In genomic region chr19:56076413-56076998, GRCh38 we compare ENCODE assay signal across 8 cellular contexts. TPM values are rescaled to one million over a fixed set of nuclear protein-coding genes. Genes with fewer than 3 reads are reported as not detected.
DNase-seq lines count a peak whose midpoint lies in the region; ATAC-seq and TF ChIP-seq lines count a peak whose summit lies in the region.

No MANE protein-coding gene starts in this region.

- CTCF ChIA-PET in WTC11 (lab: Charles Lee) = interaction anchor here (0.6 to 3.8 kb wide), 21 partner anchors 9 to 1106 kb away, joined by 3 to 28 read pairs (median 5); partner anchors contain the start of gene ZNF444

- TF ChIP-seq CTCF in WTC11 (IDR thresholded peaks at IDR 0.05) (peak; percentile 55), epithelial cell of esophagus (IDR thresholded peaks at IDR 0.05; ENCODE audit: insufficient read depth, low read depth, low read length, missing control alignments) (peak; percentile 81), nephron (IDR thresholded peaks at IDR 0.05; ENCODE audit: unreplicated experiment in 3 of 3) (peak; percentile 71 to 76 (median 75))

- no peaks in the 10 kb centered on the region for H3K9me3 Mint-ChIP-seq in WTC11
- no peaks in the 10 kb centered on the region for H3K9me3 Mint-ChIP-seq in nephron

- H3K27me3 Mint-ChIP-seq in WTC11 (ENCODE audit: low read depth) = peaks cover 9% of the 10 kb centered on the region
- peaks cover 17% of the 10 kb centered on the region for H3K27me3 Mint-ChIP-seq in nephron (ENCODE audit: low read depth)

- no peaks in the 10 kb centered on the region for H3K36me3 Mint-ChIP-seq in WTC11
- no peaks in the 10 kb centered on the region for H3K36me3 Mint-ChIP-seq in nephron (ENCODE audit: low read depth)

- DNase-seq in 8988T (peak; percentile 49), G401 (ENCODE audit: low spot score) (peak; percentile 57), NCI-H1417 treated with DMSO at 0.1 percent for 48 hours (lab: John Stamatoyannopoulos, UW) (peak; percentile 5), WTC11 (ENCODE audit: low spot score) (peak; percentile 74), epithelial cell of esophagus (ENCODE audit: low read depth) (peak; percentile 57)

- H3K4me1 Mint-ChIP-seq in WTC11 (peaks cover 8% of the 10 kb centered on the region), nephron (peaks cover 9% of the 10 kb centered on the region)

- ATAC-seq in WTC11 = peak; percentile 66
- no peak for ATAC-seq in HG03521 (IDR thresholded peaks at IDR 0.05; ENCODE audit: unreplicated experiment)
- ATAC-seq in HG02981 (IDR thresholded peaks at IDR 0.05; ENCODE audit: unreplicated experiment) = no peak

- in situ Hi-C loops in G401 (cut with HindIII; ENCODE audit: low sequenced_read_pairs) = no loop called here

- POLR2A ChIA-PET in WTC11 (lab: Charles Lee) = interaction anchor here (0.5 kb wide), 1 partner anchor 76 kb away, joined by 3 read pairs; no protein-coding TSS in a partner anchor

- H3K4me3 Mint-ChIP-seq in WTC11 = no peak overlapping the region
- no peak overlapping the region for H3K4me3 Mint-ChIP-seq in nephron

- no peak overlapping the region for H3K4me3 ChIP-seq in epithelial cell of esophagus (ENCODE audit: low read length)

- no peak overlapping the region for H3K27ac Mint-ChIP-seq in WTC11
- no peak overlapping the region for H3K27ac Mint-ChIP-seq in nephron

TF ChIP-seq in WTC11, 78 proteins besides CTCF, POLR2A, EP300 and RAD21:
- TF ChIP-seq GABPB1 (CRISPR knock-in tag; IDR thresholded peaks at IDR 0.05) (0 out of 2 replicates have a peak, but pooled peaks have one; percentile 31), IRF2 (CRISPR knock-in tag; IDR thresholded peaks at IDR 0.05; ENCODE audit: borderline replicate concordance, low read depth) (no peak), SP1 (CRISPR knock-in tag; conservative IDR thresholded peaks at IDR 0.05) (no peak), FOXP4 (CRISPR knock-in tag; IDR thresholded peaks at IDR 0.05) (no peak), ZBTB21 (CRISPR knock-in tag; IDR thresholded peaks at IDR 0.05; ENCODE audit: borderline replicate concordance) (no peak)
TF ChIP-seq in WTC11: peak in this region for 1.

RNA-seq across cellular contexts. Expression of gene ZNF787, which starts 44.6 kb away (rescaled TPM):
- total RNA-seq in G401 (2014; rRNA removed; shearing (Covaris generic)) = 55.8 and 56.1 TPM in 2 replicates
- 60.8 to 62.9 TPM (median 62.0 TPM) in 3 replicates for total RNA-seq in WTC11 (2021)

Comparison
In these comparisons a context has a peak if more than half of its experiments do, and no peak if none do; other contexts are left out.
1. DNase-seq: peak in every context shown above with its lines; median percentile 74 in WTC11; 57 in G401; 57 in epithelial cell of esophagus; 49 in 8988T; 5 in NCI-H1417 treated with DMSO at 0.1 percent for 48 hours.